ENCODE assay signal across 24 cellular contexts in genomic region chr10:124512600-124512999, GRCh38. TPM values are rescaled to one million over a fixed set of nuclear protein-coding genes. Genes with fewer than 3 reads are reported as not detected.
DNase-seq lines count a peak whose midpoint lies in the region; ATAC-seq, FAIRE-seq and TF ChIP-seq lines count a peak whose summit lies in the region.
"Had no signal": no experiment of that assay in that cellular context is flagged by ENCODE, and none has a peak within 500 bp of the region (broad histone marks: within the 10 kb centered on the region; RNA-seq: fewer than 3 reads in every experiment).

No MANE protein-coding gene starts in this region.

- TF ChIP-seq POLR2A in HepG2 (IDR thresholded peaks at IDR 0.05; ENCODE audit: insufficient read depth in 1 of 2, low read depth in 2 of 2, low read length in 2 of 2) = no peak
- no peak for TF ChIP-seq POLR2A in right lobe of liver (IDR thresholded peaks at IDR 0.05)
- TF ChIP-seq POLR2A in spleen (IDR thresholded peaks at IDR 0.05) = no peak
- no peak for TF ChIP-seq POLR2A in erythroblast (IDR thresholded peaks at IDR 0.05; ENCODE audit: low read length)

- no peak overlapping the region for H2BK12ac ChIP-seq in neuronal stem cell (ENCODE audit: low read length)

- H3K27ac ChIP-seq in HepG2 (ENCODE audit: extremely low read length, insufficient read depth, low read length) = no peak overlapping the region
- no peak overlapping the region for H3K27ac ChIP-seq in right lobe of liver
- no peak overlapping the region for H3K27ac ChIP-seq in neuronal stem cell (replicated peaks; ENCODE audit: low read length)
- no peak overlapping the region for H3K27ac ChIP-seq in spleen
- H3K27ac ChIP-seq: A549; BLaER1 treated with 17β-estradiol and CSF1 and Interleukin-3, amounts not matched to agents 10 nM and 100 nM; GM23248 had no signal

- ATAC-seq in HepG2 (no peak), right lobe of liver (no peak), HG02973 (IDR thresholded peaks at IDR 0.05; ENCODE audit: unreplicated experiment) (no peak)
- ATAC-seq: A549 had no signal

- H4K20me1 ChIP-seq in HepG2 (ENCODE audit: insufficient read depth, low read length) = no peaks in the 10 kb centered on the region

- H3K23ac ChIP-seq in neuronal stem cell (ENCODE audit: low read depth, low read length, poor library complexity) = peak overlapping the region; percentile 31

- H3K9me3 ChIP-seq in HepG2 (ENCODE audit: low read length) = no peaks in the 10 kb centered on the region
- H3K9me3 ChIP-seq in right lobe of liver = no peaks in the 10 kb centered on the region
- H3K9me3 ChIP-seq in neuronal stem cell (replicated peaks in 1 of 2; ENCODE audit: control insufficient read depth in 2 of 2, insufficient read depth in 1 of 2, low read depth in 1 of 2, low read length in 2 of 2) = no peaks in the 10 kb centered on the region
- no peaks in the 10 kb centered on the region for H3K9me3 ChIP-seq in spleen
- H3K9me3 ChIP-seq: A549; BE2C; BLaER1 treated with 17β-estradiol and CSF1 and Interleukin-3, amounts not matched to agents 10 nM and 100 nM had no signal

- in situ Hi-C loops in HepG2 (cut with HindIII; ENCODE audit: extremely low pct_ligation_motif_present, low pct_unique_long_range_greater_than_20kb) = no loop called here

- no peak overlapping the region for H3K14ac ChIP-seq in neuronal stem cell (ENCODE audit: low read length)

- H3K9me3 Mint-ChIP-seq in chondrocyte (ENCODE audit: low read depth) = peaks cover 6% of the 10 kb centered on the region
- H3K9me3 Mint-ChIP-seq: CD4-positive, alpha-beta memory T cell had no signal

- H3K79me2 ChIP-seq in HepG2 (ENCODE audit: insufficient read depth, low read length) = no peaks in the 10 kb centered on the region

- H2BK15ac ChIP-seq in neuronal stem cell (ENCODE audit: low read length) = no peak overlapping the region

- intact Hi-C loops in HepG2 (cut with micrococcal nuclease; ENCODE audit: unreplicated experiment) = no loop called here
- intact Hi-C loops in right lobe of liver (cut with DNase I) = no loop called here
- intact Hi-C loops in spleen (cut with DNase I; ENCODE audit: low total_unique reads) = no loop called here

- no peaks in the 10 kb centered on the region for H3K79me1 ChIP-seq in neuronal stem cell (ENCODE audit: low read depth, low read length)

- TF ChIP-seq CTCF in HepG2 (CRISPR knock-in tag; IDR thresholded peaks at IDR 0.05) = no peak
- no peak for TF ChIP-seq CTCF in right lobe of liver (IDR thresholded peaks at IDR 0.05)
- TF ChIP-seq CTCF in chondrocyte (IDR thresholded peaks at IDR 0.05) = no peak
- TF ChIP-seq CTCF in spleen (IDR thresholded peaks at IDR 0.05 in 8 of 11, conservative IDR thresholded peaks at IDR 0.05 in 3 of 11) = no peak

- H2AFZ ChIP-seq in HepG2 (ENCODE audit: low read length) (no peak overlapping the region), neuronal stem cell (ENCODE audit: low read length) (no peak overlapping the region)
- H2AFZ ChIP-seq: GM23248 had no signal

- no peak overlapping the region for H2AK5ac ChIP-seq in neuronal stem cell (ENCODE audit: low read depth, low read length)

- no peak overlapping the region for H3K4me3 Mint-ChIP-seq in chondrocyte (ENCODE audit: unreplicated experiment)
- H3K4me3 Mint-ChIP-seq: CD4-positive, alpha-beta memory T cell had no signal

- CTCF ChIA-PET in HepG2 (lab: Yijun Ruan, JAX; ENCODE audit: low intra/inter-chr PET ratio, low total read pairs) = no interaction called here

- no peak for TF ChIP-seq RAD21 in HepG2 (CRISPR knock-in tag; IDR thresholded peaks at IDR 0.05)

- H3K9ac ChIP-seq in HepG2 (ENCODE audit: insufficient read depth, low read depth, low read length) (no peak overlapping the region), neuronal stem cell (ENCODE audit: low read depth, low read length, poor library complexity) (no peak overlapping the region)
- H3K9ac ChIP-seq: BLaER1 treated with 17β-estradiol and CSF1 and Interleukin-3, amounts not matched to agents 10 nM and 100 nM; GM23248 had no signal

- BruUV-seq in HepG2 (replicated peaks; lab: Mats Ljungman, UMichigan) = no TSS peak

- peaks cover 1% of the 10 kb centered on the region for H3K36me3 Mint-ChIP-seq in chondrocyte (ENCODE audit: low read depth)

- H3K4me2 ChIP-seq in HepG2 (ENCODE audit: low read depth, low read length) = no peak overlapping the region
- H3K4me2 ChIP-seq in neuronal stem cell (ENCODE audit: insufficient read depth, low read length, poor library complexity, severe bottlenecking) = no peak overlapping the region
- H3K4me2 ChIP-seq: A549; BLaER1 treated with 17β-estradiol and CSF1 and Interleukin-3, amounts not matched to agents 10 nM and 100 nM had no signal

- H3K4ac ChIP-seq in neuronal stem cell (ENCODE audit: low read length) = no peak overlapping the region

- no peak overlapping the region for H2BK120ac ChIP-seq in neuronal stem cell (ENCODE audit: low read depth, low read length)

- H4K8ac ChIP-seq in neuronal stem cell (ENCODE audit: low read depth, low read length) = no peak overlapping the region

- H3K4me3 ChIP-seq in HepG2 (replicated peaks in 1 of 3; ENCODE audit: insufficient read depth in 1 of 3, low read depth in 2 of 3, low read length in 3 of 3) (no peak overlapping the region), right lobe of liver (no peak overlapping the region), neuronal stem cell (ENCODE audit: low read length in 2 of 2) (no peak overlapping the region), spleen (no peak overlapping the region)
- H3K4me3 ChIP-seq: A549; BLaER1 treated with 17β-estradiol and CSF1 and Interleukin-3, amounts not matched to agents 10 nM and 100 nM; GM23248 had no signal

- H3K27me3 ChIP-seq in HepG2 (ENCODE audit: control insufficient read depth in 1 of 2, insufficient read depth in 2 of 2, low read length in 2 of 2) (no peaks in the 10 kb centered on the region; a peak in 1 of 5 replicates), right lobe of liver (no peaks in the 10 kb centered on the region), neuronal stem cell (ENCODE audit: control insufficient read depth in 3 of 3, insufficient read depth in 3 of 3, low read depth in 1 of 3, low read length in 3 of 3) (no peaks in the 10 kb centered on the region), spleen (replicated peaks in 1 of 7) (no peaks in the 10 kb centered on the region)
- H3K27me3 ChIP-seq: BE2C; BLaER1 treated with 17β-estradiol and CSF1 and Interleukin-3, amounts not matched to agents 10 nM and 100 nM had no signal

- H3K27ac Mint-ChIP-seq in chondrocyte (ENCODE audit: unreplicated experiment) = no peak overlapping the region
- H3K27ac Mint-ChIP-seq: CD4-positive, alpha-beta memory T cell had no signal

- no peak overlapping the region for H3K18ac ChIP-seq in neuronal stem cell (ENCODE audit: low read length)

- H3K4me1 ChIP-seq in HepG2 (ENCODE audit: insufficient read depth, low read length) (peaks cover 8% of the 10 kb centered on the region), right lobe of liver (no peaks in the 10 kb centered on the region), neuronal stem cell (ENCODE audit: control insufficient read depth in 2 of 2, insufficient read depth in 1 of 2, low read depth in 1 of 2, low read length in 2 of 2) (peaks cover 4 to 8% of the 10 kb centered on the region in 2 donors), spleen (no peaks in the 10 kb centered on the region)
- H3K4me1 ChIP-seq: A549, BE2C had no signal

- WGBS in HepG2 (ENCODE audit: low lambda C conversion rate) = 86% methylated on average over 7 of the region's 8 CpGs
- 100% methylated on average over 1 of the region's 8 CpGs for WGBS in right lobe of liver (ENCODE audit: insufficient coverage, low coverage, low lambda C conversion rate, missing lambda C conversion rate)
- no CpG with 5 or more reads among the region's 8 CpGs for WGBS in neuronal stem cell (ENCODE audit: extremely low coverage in 2 of 2, insufficient read length in 2 of 2, insufficient replicate concordance in 1 of 2), 2 donors
- 90 to 99% (median 93%) methylated on average over 6 to 8 of the region's 8 CpGs for WGBS in spleen, 5 donors

- no peak overlapping the region for H4K91ac ChIP-seq in neuronal stem cell (ENCODE audit: low read depth, low read length, poor library complexity)

- H3K36me3 ChIP-seq in HepG2 (replicated peaks in 1 of 2; ENCODE audit: control insufficient read depth in 1 of 2, insufficient read depth in 2 of 2, low read length in 2 of 2) = no peaks in the 10 kb centered on the region
- H3K36me3 ChIP-seq in right lobe of liver = no peaks in the 10 kb centered on the region
- H3K36me3 ChIP-seq in neuronal stem cell (replicated peaks in 1 of 2; ENCODE audit: control insufficient read depth in 2 of 2, insufficient read depth in 2 of 2, low read length in 2 of 2) = no peaks in the 10 kb centered on the region
- H3K36me3 ChIP-seq in spleen = peaks cover 0 to 24% (median 0%) of the 10 kb centered on the region in 6 donors
- H3K36me3 ChIP-seq: BE2C; BLaER1 treated with 17β-estradiol and CSF1 and Interleukin-3, amounts not matched to agents 10 nM and 100 nM had no signal

- TF ChIP-seq EP300 in HepG2 (IDR thresholded peaks at IDR 0.05; ENCODE audit: low read depth in 2 of 2, low read length in 2 of 2) (no peak), HepG2 (CRISPR knock-in tag; IDR thresholded peaks at IDR 0.05; ENCODE audit: borderline replicate concordance) (no peak)

- POLR2A ChIA-PET in HepG2 (lab: Yijun Ruan, JAX) = no interaction called here

- no peaks in the 10 kb centered on the region for H3K4me1 Mint-ChIP-seq in chondrocyte (ENCODE audit: low read depth)

- no peaks in the 10 kb centered on the region for H3K27me3 Mint-ChIP-seq in chondrocyte (ENCODE audit: low read depth)
- H3K27me3 Mint-ChIP-seq: CD4-positive, alpha-beta memory T cell had no signal

- DNase-seq in HepG2 (ENCODE audit: low spot score) (no peak), right lobe of liver (no peak), chondrocyte (ENCODE audit: low spot score) (peak; percentile 69), neuronal stem cell (ENCODE audit: low spot score) (no peak), spleen (peak; percentile 50), NCI-H2081 (lab: John Stamatoyannopoulos, UW) (no peak), erythroblast (lab: John Stamatoyannopoulos, UW) (no peak)
- DNase-seq: 8988T; ACHN; AML-193; BE2C; Calu3; CD4-positive, alpha-beta memory T cell; COR-L47; DMS53; DMS79 treated with DMSO at 0.1 percent for 48 hours; GM23248; H7; HCEC 1CT had no signal

- no peak for FAIRE-seq in HepG2 (lab: Jason Lieb, UNC)
- FAIRE-seq: A549, GM12892, H1 had no signal

- no peak overlapping the region for H2BK5ac ChIP-seq in neuronal stem cell (ENCODE audit: low read length)

RNA-seq across cellular contexts. Expression of gene LHPP, which starts 51.0 kb away (rescaled TPM):
- 3.7 and 5.2 TPM in 2 replicates for total RNA-seq in HepG2 (2016; rRNA removed; fragmentation: Illumina TruSeq; extraction: Trizol)
- total RNA-seq in HepG2 (2016; cell fraction: cytosol; rRNA removed; fragmentation: Illumina TruSeq; extraction: Trizol; ENCODE audit: low read depth) = 1.1 and 1.9 TPM in 2 replicates
- total RNA-seq in HepG2 (2016; cell fraction: insoluble cytoplasmic fraction; rRNA removed; fragmentation: Illumina TruSeq; extraction: Trizol) = 4.7 and 6.3 TPM in 2 replicates
- total RNA-seq in HepG2 (2016; cell fraction: membrane; rRNA removed; fragmentation: Illumina TruSeq; extraction: Trizol) = 1.9 TPM in 2 replicates
- total RNA-seq in HepG2 (2016; cell fraction: nucleus; rRNA removed; fragmentation: Illumina TruSeq; extraction: Trizol) = 2.4 and 3.4 TPM in 2 replicates
- polyA plus RNA-seq in HepG2 (2011; rRNA removed) = 13.1 and 13.7 TPM in 2 replicates
- 14.4 and 17.0 TPM in 2 replicates for polyA plus RNA-seq in HepG2 (2011; cell fraction: cytosol; rRNA removed)
- 11.1 and 11.2 TPM in 2 replicates for polyA plus RNA-seq in HepG2 (2011; cell fraction: nucleus; rRNA removed)
- 10.0 and 13.7 TPM in 2 replicates for polyA plus RNA-seq in HepG2 (2012)
- 3.8 and 5.7 TPM in 2 replicates for polyA plus RNA-seq in HepG2 (2016; cell fraction: cytosol; fragmentation: Illumina TruSeq; extraction: Trizol; ENCODE audit: low read depth)
- polyA plus RNA-seq in HepG2 (2016; cell fraction: insoluble cytoplasmic fraction; fragmentation: Illumina TruSeq; extraction: Trizol; ENCODE audit: low read depth) = 7.2 and 9.2 TPM in 2 replicates
- 5.6 and 5.8 TPM in 2 replicates for polyA plus RNA-seq in HepG2 (2016; cell fraction: membrane; fragmentation: Illumina TruSeq; extraction: Trizol; ENCODE audit: low read depth)
- polyA plus RNA-seq in HepG2 (2016; cell fraction: nucleus; fragmentation: Illumina TruSeq; extraction: Trizol; ENCODE audit: insufficient read depth, low read depth) = 5.1 and 7.2 TPM in 2 replicates
- polyA minus RNA-seq in HepG2 (2011; rRNA and poly(A)+ RNA removed; ENCODE audit: low replicate concordance) = 12.5 and 12.6 TPM in 2 replicates
- polyA minus RNA-seq in HepG2 (2011; cell fraction: cytosol; rRNA and poly(A)+ RNA removed) = 6.0 and 7.2 TPM in 2 replicates
- polyA minus RNA-seq in HepG2 (2011; cell fraction: nucleus; rRNA and poly(A)+ RNA removed) = 7.0 and 9.8 TPM in 2 replicates
- total RNA-seq in right lobe of liver = 10 to 100 TPM; 19.3 to 56.3 (median 36.3) TPM
- 15.3 to 21.3 TPM (median 17.0 TPM) in 3 replicates for total RNA-seq in chondrocyte
- 14.7 TPM for polyA plus RNA-seq in neuronal stem cell (2013, experiment 1 of 2)
- 13.6 TPM for polyA plus RNA-seq in neuronal stem cell (2013, experiment 2 of 2)
- 10 to 100 TPM; 16.8 to 27.9 (median 24.2) TPM for total RNA-seq in spleen
- polyA plus RNA-seq in spleen = 10 to 100 TPM; 18.1 to 36.8 (median 21.4) TPM

Comparison
In these comparisons a context has a peak if more than half of its experiments do, and no peak if none do; other contexts are left out.
1. DNase-seq: peak in chondrocyte (single experiment) and spleen (single experiment); none in HepG2 (single experiment), right lobe of liver (0 of 3), neuronal stem cell (single experiment), NCI-H2081 (0 of 2) and erythroblast (0 of 2).